ENCODE assay signal across 17 cellular contexts in the genomic region with DNA sequence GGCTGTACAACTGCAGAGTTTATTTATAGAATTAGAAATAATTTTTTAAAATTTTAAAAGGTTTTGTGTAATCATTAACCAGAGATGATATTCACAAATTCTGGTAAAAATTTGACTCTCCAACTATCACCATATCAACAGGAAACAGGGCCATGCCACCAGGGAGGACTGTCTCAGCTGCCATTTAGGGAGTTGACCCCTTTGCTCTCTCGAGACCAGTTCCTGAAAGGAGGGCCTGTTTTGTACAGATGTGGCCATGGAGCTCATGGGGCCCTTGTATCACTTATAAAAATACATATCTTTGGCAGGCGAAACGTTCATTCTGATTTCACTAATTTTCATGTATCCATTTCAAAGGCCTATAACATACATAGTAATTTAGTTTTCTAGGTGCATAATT. TPM values are rescaled to one million over a fixed set of nuclear protein-coding genes. Genes with fewer than 3 reads are reported as not detected.
DNase-seq lines count a peak whose midpoint lies in the region; ATAC-seq and TF ChIP-seq lines count a peak whose summit lies in the region.
"Had no signal": no experiment of that assay in that cellular context is flagged by ENCODE, and none has a peak within 500 bp of the region (broad histone marks: within the 10 kb centered on the region; RNA-seq: fewer than 3 reads in every experiment).

No MANE protein-coding gene starts in this region.

- H3F3A ChIP-seq in smooth muscle cell (ENCODE audit: low read depth) = no peaks in the 10 kb centered on the region

- H2AFZ ChIP-seq in smooth muscle cell (ENCODE audit: low read depth) = no peak overlapping the region
- H2AFZ ChIP-seq: GM23338, PC-9 had no signal

- no peak for ATAC-seq in natural killer cell
- ATAC-seq in natural killer cell treated with Interleukin-12 subunit alpha and Interleukin-12 subunit beta and Interleukin-15 and Interleukin-18, amount 100 ng/mL, for 72 hours = no peak
- ATAC-seq in activated T-helper 17 cell treated with anti-CD3 and anti-CD28 coated beads, Interleukin-2, amount 50 U/mL, for 72 hours (replicated peaks) = no peak
- no peak for ATAC-seq in stimulated activated effector memory CD8-positive, alpha-beta T cell treated with anti-CD3 and anti-CD28 coated beads, Interleukin-12 subunit alpha, Interleukin-12 subunit beta, amount 100 ng/mL, for 72 hours
- ATAC-seq: CD8-positive, alpha-beta T cell; GM23338 had no signal

- no peaks in the 10 kb centered on the region for H3K4me1 ChIP-seq in smooth muscle cell (ENCODE audit: low read depth)

- 96% methylated on average over 3 of the region's 3 CpGs for WGBS in smooth muscle cell (ENCODE audit: low lambda C conversion rate)

- H3K36me3 ChIP-seq in smooth muscle cell (ENCODE audit: low read depth) = no peaks in the 10 kb centered on the region

- H3K4me3 ChIP-seq in smooth muscle cell = no peak overlapping the region
- H3K4me3 ChIP-seq: GM23338, PC-9 had no signal

- H3K79me2 ChIP-seq in smooth muscle cell (ENCODE audit: low read depth) = no peaks in the 10 kb centered on the region

- no peaks in the 10 kb centered on the region for H3K9me3 ChIP-seq in smooth muscle cell (replicated peaks; ENCODE audit: low read depth)

- H3K27ac ChIP-seq in smooth muscle cell (ENCODE audit: low read depth) = no peak overlapping the region
- H3K27ac ChIP-seq: 22Rv1, PC-9 had no signal

- no peaks in the 10 kb centered on the region for H4K20me1 ChIP-seq in smooth muscle cell (ENCODE audit: low read depth)

- DNase-seq in activated CD4-positive, alpha-beta memory T cell treated with anti-CD3 and anti-CD28 coated beads for 36 hours = no peak
- no peak for DNase-seq in activated CD4-positive, alpha-beta memory T cell treated with anti-CD3 and anti-CD28 coated beads, Interleukin-2, amount 10 ng/mL, durations not matched to agents 7 days and 5 days
- no peak for DNase-seq in natural killer cell
- DNase-seq in natural killer cell treated with Interleukin-12 subunit alpha and Interleukin-12 subunit beta and Interleukin-15 and Interleukin-18, amount 100 ng/mL, for 72 hours (ENCODE audit: low spot score) = no peak
- no peak for DNase-seq in stimulated activated effector memory CD8-positive, alpha-beta T cell treated with anti-CD3 and anti-CD28 coated beads, Interleukin-12 subunit alpha, Interleukin-12 subunit beta, amount 100 ng/mL, for 72 hours (ENCODE audit: low spot score in 2 of 2)
- no peak for DNase-seq in NCI-H1048 (lab: John Stamatoyannopoulos, UW)
- DNase-seq in smooth muscle cell (lab: John Stamatoyannopoulos, UW; ENCODE audit: unreplicated experiment) = no peak
- DNase-seq: CD8-positive, alpha-beta T cell; DMS79 treated with DMSO at 0.1 percent for 48 hours; NCI-H1417; NCI-H187 treated with DMSO at 0.1 percent for 48 hours; NCI-H774; PC-9 had no signal

- peaks cover 16% of the 10 kb centered on the region for H3K4me1 Mint-ChIP-seq in activated CD4-positive, alpha-beta memory T cell treated with anti-CD3 and anti-CD28 coated beads for 36 hours (ENCODE audit: low read depth)
- H3K4me1 Mint-ChIP-seq in activated CD4-positive, alpha-beta memory T cell treated with anti-CD3 and anti-CD28 coated beads, Interleukin-2, amount 10 ng/mL, durations not matched to agents 7 days and 5 days = peaks cover 16% of the 10 kb centered on the region
- H3K4me1 Mint-ChIP-seq in natural killer cell = peaks cover 4 to 9% of the 10 kb centered on the region in 2 donors
- peaks cover 8 to 11% of the 10 kb centered on the region in 2 donors for H3K4me1 Mint-ChIP-seq in natural killer cell treated with Interleukin-12 subunit alpha and Interleukin-12 subunit beta and Interleukin-15 and Interleukin-18, amount 100 ng/mL, for 72 hours (ENCODE audit: low read depth in 2 of 2)
- H3K4me1 Mint-ChIP-seq in activated T-helper 17 cell treated with anti-CD3 and anti-CD28 coated beads, Interleukin-2, amount 50 U/mL, for 72 hours = peaks cover 9% of the 10 kb centered on the region
- peaks cover 10% of the 10 kb centered on the region for H3K4me1 Mint-ChIP-seq in stimulated activated effector memory CD8-positive, alpha-beta T cell treated with anti-CD3 and anti-CD28 coated beads, Interleukin-12 subunit alpha, Interleukin-12 subunit beta, amount 100 ng/mL, for 72 hours
- H3K4me1 Mint-ChIP-seq: B cell, GM23338 had no signal

- POLR2A ChIA-PET in activated CD4-positive, alpha-beta memory T cell treated with anti-CD3 and anti-CD28 coated beads for 36 hours (lab: Charles Lee) = interaction anchor here (1.2 kb wide), 1 partner anchor 19 kb away, joined by 3 read pairs; no protein-coding TSS in a partner anchor
- POLR2A ChIA-PET in activated CD4-positive, alpha-beta memory T cell treated with anti-CD3 and anti-CD28 coated beads, Interleukin-2, amount 10 ng/mL, durations not matched to agents 7 days and 5 days (lab: Charles Lee) = interaction anchor here (1.4 to 5.6 kb wide), 2 partner anchors 20 to 29 kb away, joined by 4 to 40 read pairs; partner anchors contain the start of gene H2AZ2

- TF ChIP-seq CTCF in natural killer cell (IDR thresholded peaks at IDR 0.05) (no peak), smooth muscle cell (IDR thresholded peaks at IDR 0.05; ENCODE audit: borderline replicate concordance, insufficient read depth, poor library complexity, severe bottlenecking) (no peak)

- no peaks in the 10 kb centered on the region for H3K27me3 ChIP-seq in smooth muscle cell (ENCODE audit: low read depth)

- H3K36me3 Mint-ChIP-seq in activated CD4-positive, alpha-beta memory T cell treated with anti-CD3 and anti-CD28 coated beads for 36 hours = peaks cover 28% of the 10 kb centered on the region
- H3K36me3 Mint-ChIP-seq in activated CD4-positive, alpha-beta memory T cell treated with anti-CD3 and anti-CD28 coated beads, Interleukin-2, amount 10 ng/mL, durations not matched to agents 7 days and 5 days (ENCODE audit: low read depth) = peaks cover 64% of the 10 kb centered on the region
- peaks cover 8% of the 10 kb centered on the region for H3K36me3 Mint-ChIP-seq in natural killer cell
- peaks cover 10% of the 10 kb centered on the region for H3K36me3 Mint-ChIP-seq in natural killer cell treated with Interleukin-12 subunit alpha and Interleukin-12 subunit beta and Interleukin-15 and Interleukin-18, amount 100 ng/mL, for 72 hours
- H3K36me3 Mint-ChIP-seq in activated T-helper 17 cell treated with anti-CD3 and anti-CD28 coated beads, Interleukin-2, amount 50 U/mL, for 72 hours (ENCODE audit: low read depth) = peaks cover 64% of the 10 kb centered on the region
- peaks cover 70% of the 10 kb centered on the region for H3K36me3 Mint-ChIP-seq in stimulated activated effector memory CD8-positive, alpha-beta T cell treated with anti-CD3 and anti-CD28 coated beads, Interleukin-12 subunit alpha, Interleukin-12 subunit beta, amount 100 ng/mL, for 72 hours

- no peaks in the 10 kb centered on the region for H3K9me3 Mint-ChIP-seq in activated CD4-positive, alpha-beta memory T cell treated with anti-CD3 and anti-CD28 coated beads for 36 hours
- H3K9me3 Mint-ChIP-seq in activated CD4-positive, alpha-beta memory T cell treated with anti-CD3 and anti-CD28 coated beads, Interleukin-2, amount 10 ng/mL, durations not matched to agents 7 days and 5 days = no peaks in the 10 kb centered on the region
- no peaks in the 10 kb centered on the region for H3K9me3 Mint-ChIP-seq in natural killer cell
- no peaks in the 10 kb centered on the region for H3K9me3 Mint-ChIP-seq in natural killer cell treated with Interleukin-12 subunit alpha and Interleukin-12 subunit beta and Interleukin-15 and Interleukin-18, amount 100 ng/mL, for 72 hours
- H3K9me3 Mint-ChIP-seq in activated T-helper 17 cell treated with anti-CD3 and anti-CD28 coated beads, Interleukin-2, amount 50 U/mL, for 72 hours = no peaks in the 10 kb centered on the region
- H3K9me3 Mint-ChIP-seq in stimulated activated effector memory CD8-positive, alpha-beta T cell treated with anti-CD3 and anti-CD28 coated beads, Interleukin-12 subunit alpha, Interleukin-12 subunit beta, amount 100 ng/mL, for 72 hours = no peaks in the 10 kb centered on the region
- H3K9me3 Mint-ChIP-seq: CD8-positive, alpha-beta T cell; GM23338 had no signal

- H3K27me3 Mint-ChIP-seq in activated CD4-positive, alpha-beta memory T cell treated with anti-CD3 and anti-CD28 coated beads for 36 hours = no peaks in the 10 kb centered on the region
- H3K27me3 Mint-ChIP-seq in activated CD4-positive, alpha-beta memory T cell treated with anti-CD3 and anti-CD28 coated beads, Interleukin-2, amount 10 ng/mL, durations not matched to agents 7 days and 5 days = no peaks in the 10 kb centered on the region
- H3K27me3 Mint-ChIP-seq in natural killer cell (ENCODE audit: low read depth in 2 of 2) = no peaks in the 10 kb centered on the region
- H3K27me3 Mint-ChIP-seq in natural killer cell treated with Interleukin-12 subunit alpha and Interleukin-12 subunit beta and Interleukin-15 and Interleukin-18, amount 100 ng/mL, for 72 hours = no peaks in the 10 kb centered on the region
- H3K27me3 Mint-ChIP-seq in activated T-helper 17 cell treated with anti-CD3 and anti-CD28 coated beads, Interleukin-2, amount 50 U/mL, for 72 hours = no peaks in the 10 kb centered on the region
- H3K27me3 Mint-ChIP-seq: B cell had no signal

- intact Hi-C loops in activated CD4-positive, alpha-beta memory T cell treated with anti-CD3 and anti-CD28 coated beads for 36 hours (cut with micrococcal nuclease) = no loop called here
- intact Hi-C loops in natural killer cell (cut with micrococcal nuclease) = no loop called here

- no peak overlapping the region for H3K4me2 ChIP-seq in smooth muscle cell
- H3K4me2 ChIP-seq: GM23338, PC-9 had no signal

- H3K4me3 Mint-ChIP-seq in activated CD4-positive, alpha-beta memory T cell treated with anti-CD3 and anti-CD28 coated beads for 36 hours = no peak overlapping the region
- no peak overlapping the region for H3K4me3 Mint-ChIP-seq in activated CD4-positive, alpha-beta memory T cell treated with anti-CD3 and anti-CD28 coated beads, Interleukin-2, amount 10 ng/mL, durations not matched to agents 7 days and 5 days
- no peak overlapping the region for H3K4me3 Mint-ChIP-seq in natural killer cell
- H3K4me3 Mint-ChIP-seq in natural killer cell treated with Interleukin-12 subunit alpha and Interleukin-12 subunit beta and Interleukin-15 and Interleukin-18, amount 100 ng/mL, for 72 hours = no peak overlapping the region
- H3K4me3 Mint-ChIP-seq in activated T-helper 17 cell treated with anti-CD3 and anti-CD28 coated beads, Interleukin-2, amount 50 U/mL, for 72 hours = no peak overlapping the region
- no peak overlapping the region for H3K4me3 Mint-ChIP-seq in stimulated activated effector memory CD8-positive, alpha-beta T cell treated with anti-CD3 and anti-CD28 coated beads, Interleukin-12 subunit alpha, Interleukin-12 subunit beta, amount 100 ng/mL, for 72 hours
- H3K4me3 Mint-ChIP-seq: B cell; CD8-positive, alpha-beta T cell; GM23338 had no signal

- CTCF ChIA-PET in activated CD4-positive, alpha-beta memory T cell treated with anti-CD3 and anti-CD28 coated beads for 36 hours (lab: Charles Lee) = interaction anchor here (0.6 to 1.1 kb wide), 3 partner anchors 17 to 93 kb away, joined by 3 to 5 read pairs (median 4); no protein-coding TSS in a partner anchor
- CTCF ChIA-PET in activated CD4-positive, alpha-beta memory T cell treated with anti-CD3 and anti-CD28 coated beads, Interleukin-2, amount 10 ng/mL, durations not matched to agents 7 days and 5 days (lab: Charles Lee) = interaction anchor here (1.0 kb wide), 1 partner anchor 29 kb away, joined by 3 read pairs; no protein-coding TSS in a partner anchor

- H3K9ac ChIP-seq in smooth muscle cell (ENCODE audit: low read depth) = no peak overlapping the region

- H3K27ac Mint-ChIP-seq in activated CD4-positive, alpha-beta memory T cell treated with anti-CD3 and anti-CD28 coated beads for 36 hours = peak overlapping the region; percentile 14
- no peak overlapping the region for H3K27ac Mint-ChIP-seq in activated CD4-positive, alpha-beta memory T cell treated with anti-CD3 and anti-CD28 coated beads, Interleukin-2, amount 10 ng/mL, durations not matched to agents 7 days and 5 days
- H3K27ac Mint-ChIP-seq in natural killer cell = peak overlapping the region; percentile 50 to 58
- peak overlapping the region in 1 of 2 donors; percentile 69 for H3K27ac Mint-ChIP-seq in natural killer cell treated with Interleukin-12 subunit alpha and Interleukin-12 subunit beta and Interleukin-15 and Interleukin-18, amount 100 ng/mL, for 72 hours
- H3K27ac Mint-ChIP-seq in activated T-helper 17 cell treated with anti-CD3 and anti-CD28 coated beads, Interleukin-2, amount 50 U/mL, for 72 hours = peak overlapping the region; percentile 17
- H3K27ac Mint-ChIP-seq in stimulated activated effector memory CD8-positive, alpha-beta T cell treated with anti-CD3 and anti-CD28 coated beads, Interleukin-12 subunit alpha, Interleukin-12 subunit beta, amount 100 ng/mL, for 72 hours = peak overlapping the region; percentile 44
- H3K27ac Mint-ChIP-seq: CD8-positive, alpha-beta T cell; GM23338 had no signal

RNA-seq across cellular contexts. Expression of gene H2AZ2, which starts 20.3 kb away (rescaled TPM):
- total RNA-seq in activated CD4-positive, alpha-beta memory T cell treated with anti-CD3 and anti-CD28 coated beads for 36 hours = 100 to 1,000 TPM; 299 to 307 TPM
- 100 to 1,000 TPM; 322 to 330 TPM for total RNA-seq in activated CD4-positive, alpha-beta memory T cell treated with anti-CD3 and anti-CD28 coated beads, Interleukin-2, amount 10 ng/mL, durations not matched to agents 7 days and 5 days
- total RNA-seq in natural killer cell (100 to 1,000 TPM; 178 to 196 (median 190) TPM), smooth muscle cell (135 and 143 TPM in 2 replicates)
- total RNA-seq in natural killer cell treated with Interleukin-12 subunit alpha and Interleukin-12 subunit beta and Interleukin-15 and Interleukin-18, amount 100 ng/mL, for 72 hours = 100 to 1,000 TPM; 193 to 208 TPM
- total RNA-seq in activated T-helper 17 cell treated with anti-CD3 and anti-CD28 coated beads, Interleukin-2, amount 50 U/mL, for 72 hours = 100 to 1,000 TPM; 156 to 157 TPM
- 117 and 122 TPM in 2 replicates for polyA plus RNA-seq in smooth muscle cell

RNA-seq across cellular contexts. Expression of gene PPIA, which starts 31.1 kb away (rescaled TPM):
- total RNA-seq in activated CD4-positive, alpha-beta memory T cell treated with anti-CD3 and anti-CD28 coated beads for 36 hours = 1,000 to 10,000 TPM; 3,158 to 3,182 TPM
- 1,000 to 10,000 TPM; 2,032 to 2,102 TPM for total RNA-seq in activated CD4-positive, alpha-beta memory T cell treated with anti-CD3 and anti-CD28 coated beads, Interleukin-2, amount 10 ng/mL, durations not matched to agents 7 days and 5 days
- total RNA-seq in natural killer cell (100 to 1,000 TPM; 701 to 727 (median 718) TPM), smooth muscle cell (3,153 and 3,434 TPM in 2 replicates)
- total RNA-seq in natural killer cell treated with Interleukin-12 subunit alpha and Interleukin-12 subunit beta and Interleukin-15 and Interleukin-18, amount 100 ng/mL, for 72 hours = 1,000 to 10,000 TPM; 1,523 to 1,782 TPM
- total RNA-seq in activated T-helper 17 cell treated with anti-CD3 and anti-CD28 coated beads, Interleukin-2, amount 50 U/mL, for 72 hours = 1,000 to 10,000 TPM; 1,915 to 2,917 TPM
- polyA plus RNA-seq in smooth muscle cell = 2,853 and 2,990 TPM in 2 replicates

RNA-seq across cellular contexts. Expression of gene PURB, which starts 57.8 kb away (rescaled TPM):
- total RNA-seq in activated CD4-positive, alpha-beta memory T cell treated with anti-CD3 and anti-CD28 coated beads for 36 hours = 10 to 100 TPM; 21.5 to 23.6 TPM
- total RNA-seq in activated CD4-positive, alpha-beta memory T cell treated with anti-CD3 and anti-CD28 coated beads, Interleukin-2, amount 10 ng/mL, durations not matched to agents 7 days and 5 days = 10 to 100 TPM; 27.7 to 29.3 TPM
- total RNA-seq in natural killer cell (10 to 100 TPM; 28.5 to 36.0 (median 33.7) TPM), smooth muscle cell (24.3 and 25.3 TPM in 2 replicates)
- 10 to 100 TPM; 39.1 to 41.8 TPM for total RNA-seq in natural killer cell treated with Interleukin-12 subunit alpha and Interleukin-12 subunit beta and Interleukin-15 and Interleukin-18, amount 100 ng/mL, for 72 hours
- total RNA-seq in activated T-helper 17 cell treated with anti-CD3 and anti-CD28 coated beads, Interleukin-2, amount 50 U/mL, for 72 hours = 10 to 100 TPM; 22.5 to 24.5 TPM
- polyA plus RNA-seq in smooth muscle cell = 2.3 and 4.5 TPM in 2 replicates
